Comparison of ENCODE assay signal across 17 cellular contexts in the genomic region with DNA sequence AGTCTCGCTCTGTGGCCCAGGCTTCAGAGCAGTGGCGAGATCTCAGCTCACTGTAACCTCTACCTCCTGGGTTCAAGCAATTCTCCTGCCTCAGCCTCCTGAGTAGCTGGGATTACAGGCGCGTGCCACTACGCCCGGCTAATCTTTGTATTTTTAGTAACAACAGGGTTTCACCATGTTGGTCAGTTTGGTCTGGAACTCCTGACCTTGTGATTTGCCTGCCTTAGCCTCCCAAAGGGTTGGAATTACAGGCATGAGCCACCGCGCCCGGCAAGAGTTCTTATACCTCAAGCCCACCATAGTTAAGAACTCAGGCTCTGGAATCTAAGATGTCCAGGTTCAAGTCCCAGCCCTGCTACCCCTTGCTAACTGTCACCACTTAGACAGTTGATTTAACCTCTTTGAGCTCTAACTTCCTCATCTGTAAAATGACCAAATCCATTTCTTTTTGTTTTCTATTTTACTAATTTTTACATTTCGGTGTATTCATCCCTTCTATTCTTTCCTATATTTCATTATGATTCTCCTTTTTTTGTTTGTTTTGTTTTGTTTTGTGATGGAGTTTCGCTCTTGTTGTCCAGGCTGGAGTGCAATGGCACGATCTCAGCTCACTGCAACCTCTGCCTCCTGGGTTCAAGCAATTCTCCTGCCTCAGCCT.
"Had no signal": no experiment of that assay in that cellular context is flagged by ENCODE, and none has a peak within 500 bp of the region (broad histone marks: within the 10 kb centered on the region; RNA-seq: fewer than 3 reads in every experiment).

No MANE protein-coding gene starts in this region.

- H3K79me2 ChIP-seq: parathyroid adenoma had no signal

- ATAC-seq: activated CD4-positive, CD25-positive, alpha-beta regulatory T cell treated with anti-CD3 and anti-CD28 coated beads, Interleukin-2, amount 50 U/mL, for 24 hours; activated T-helper 17 cell treated with anti-CD3 and anti-CD28 coated beads, Interleukin-2, amount 50 U/mL, for 72 hours; gastroesophageal sphincter; left lobe of liver; naive thymus-derived CD4-positive, alpha-beta T cell; stimulated activated memory B cell treated with anti-CD40 and anti-IgM and Interleukin-4, amounts not matched to agents 10 μg/mL and 1 μg/mL and 100 μg/mL, for 72 hours had no signal

- H3K27me3 ChIP-seq: adrenal gland, cardiac muscle cell, dorsolateral prefrontal cortex, gastroesophageal sphincter, neutrophil, sigmoid colon had no signal

- H3K36me3 ChIP-seq: adrenal gland, cardiac muscle cell, gastroesophageal sphincter, neutrophil, sigmoid colon had no signal

- H3K4me1 ChIP-seq: adrenal gland, gastroesophageal sphincter, parathyroid adenoma, sigmoid colon had no signal

- H3K27me3 Mint-ChIP-seq: activated T-helper 17 cell treated with anti-CD3 and anti-CD28 coated beads, Interleukin-2, amount 50 U/mL, for 72 hours; naive thymus-derived CD4-positive, alpha-beta T cell; stimulated activated memory B cell treated with anti-CD40 and anti-IgM and Interleukin-4, amounts not matched to agents 10 μg/mL and 1 μg/mL and 100 μg/mL, for 72 hours; type B pancreatic cell had no signal

- H3K4me3 ChIP-seq: adrenal gland, cardiac muscle cell, dorsolateral prefrontal cortex, gastroesophageal sphincter, sigmoid colon had no signal

- H2AFZ ChIP-seq: parathyroid adenoma had no signal

- DNase-seq: activated naive CD4-positive, alpha-beta T cell treated with Interleukin-2 at 50 U/mL for 16 hours; adrenal gland; dorsolateral prefrontal cortex; erythroblast; naive thymus-derived CD4-positive, alpha-beta T cell; sigmoid colon; stimulated activated CD4-positive, alpha-beta T cell treated with anti-CD3 and anti-CD28 coated beads, Interleukin-12 subunit alpha, Interleukin-12 subunit beta, amount 100 ng/mL, for 4 hours had no signal

- H3K27ac ChIP-seq: adrenal gland, cardiac muscle cell, dorsolateral prefrontal cortex, gastroesophageal sphincter, parathyroid adenoma, sigmoid colon had no signal

- H3K27ac Mint-ChIP-seq: activated T-helper 17 cell treated with anti-CD3 and anti-CD28 coated beads, Interleukin-2, amount 50 U/mL, for 72 hours; type B pancreatic cell had no signal

- FAIRE-seq: islet of Langerhans had no signal

- H3K9me3 Mint-ChIP-seq: activated T-helper 17 cell treated with anti-CD3 and anti-CD28 coated beads, Interleukin-2, amount 50 U/mL, for 72 hours; stimulated activated memory B cell treated with anti-CD40 and anti-IgM and Interleukin-4, amounts not matched to agents 10 μg/mL and 1 μg/mL and 100 μg/mL, for 72 hours; type B pancreatic cell had no signal

- H3K36me3 Mint-ChIP-seq: stimulated activated memory B cell treated with anti-CD40 and anti-IgM and Interleukin-4, amounts not matched to agents 10 μg/mL and 1 μg/mL and 100 μg/mL, for 72 hours; type B pancreatic cell had no signal

- H3K9me3 ChIP-seq: adrenal gland, gastroesophageal sphincter, neutrophil, sigmoid colon had no signal

- H3K4me3 Mint-ChIP-seq: activated T-helper 17 cell treated with anti-CD3 and anti-CD28 coated beads, Interleukin-2, amount 50 U/mL, for 72 hours; naive thymus-derived CD4-positive, alpha-beta T cell; stimulated activated memory B cell treated with anti-CD40 and anti-IgM and Interleukin-4, amounts not matched to agents 10 μg/mL and 1 μg/mL and 100 μg/mL, for 72 hours; type B pancreatic cell had no signal

- H3K9ac ChIP-seq: parathyroid adenoma had no signal
